Comparison of ENCODE assay signal across 16 cellular contexts in genomic region chr1:230218667-230219066, GRCh38.
A peak's percentile ranks its signal among the peaks of the same experiment; 100 is the strongest.
DNase-seq lines count a peak whose midpoint lies in the region; ATAC-seq and TF ChIP-seq lines count a peak whose summit lies in the region.
"Had no signal": no experiment of that assay in that cellular context is flagged by ENCODE, and none has a peak within 500 bp of the region (broad histone marks: within the 10 kb centered on the region; RNA-seq: fewer than 3 reads in every experiment).

No MANE protein-coding gene starts in this region.

- ATAC-seq in naive B cell (ENCODE audit: low read depth in 2 of 2), result no peak
- ATAC-seq in gastrocnemius medialis, result no peak
- ATAC-seq in GM19397 (IDR thresholded peaks at IDR 0.05; ENCODE audit: unreplicated experiment), result no peak
- no peak for ATAC-seq in GM18505 (IDR thresholded peaks at IDR 0.05; ENCODE audit: unreplicated experiment)
- ATAC-seq: HCT116 had no signal

- WGBS in prostate gland, result 99% methylated on average over 6 of the region's 6 CpGs

- H3K4me3 ChIP-seq in coronary artery (no peak overlapping the region), gastrocnemius medialis (no peak overlapping the region), prostate gland (no peak overlapping the region)
- H3K4me3 ChIP-seq: GM23248 had no signal

- intact Hi-C loops in gastrocnemius medialis (cut with DNase I; ENCODE audit: low total_unique reads), result loop anchor here (5.0 to 10.0 kb wide), 4 partner anchors 61 to 554 kb away; no protein-coding TSS in a partner anchor
- intact Hi-C loops in prostate gland (cut with DNase I), result loop anchor here (10.0 kb wide), 1 partner anchor 86 kb away; no protein-coding TSS in a partner anchor

- TF ChIP-seq POLR2A in gastrocnemius medialis (IDR thresholded peaks at IDR 0.05) (no peak), GM18505 (IDR thresholded peaks at IDR 0.05; ENCODE audit: borderline replicate concordance, extremely low read depth, insufficient read depth, insufficient read length) (no peak), prostate gland (IDR thresholded peaks at IDR 0.05) (no peak)

- no peaks in the 10 kb centered on the region for H3K27me3 Mint-ChIP-seq in naive B cell
- H3K27me3 Mint-ChIP-seq: B cell; CD4-positive, alpha-beta memory T cell had no signal

- peaks cover 0 to 8% (median 0%) of the 10 kb centered on the region in 7 donors for H3K9me3 Mint-ChIP-seq in naive B cell
- H3K9me3 Mint-ChIP-seq: CD4-positive, alpha-beta memory T cell had no signal

- H3K4me1 ChIP-seq in gastrocnemius medialis, result peaks cover 68 to 74% of the 10 kb centered on the region in 2 donors
- H3K4me1 ChIP-seq in prostate gland (replicated peaks), result peaks cover 7% of the 10 kb centered on the region

- peak overlapping the region in 4 of 6 donors; percentile 70 to 97 (median 74) for H3K27ac Mint-ChIP-seq in naive B cell
- H3K27ac Mint-ChIP-seq: B cell; CD4-positive, alpha-beta memory T cell had no signal

- no peaks in the 10 kb centered on the region for H3K36me3 ChIP-seq in gastrocnemius medialis
- no peaks in the 10 kb centered on the region for H3K36me3 ChIP-seq in prostate gland

- peak overlapping the region; percentile 23 to 51 for H3K27ac ChIP-seq in coronary artery
- H3K27ac ChIP-seq in gastrocnemius medialis, result peak overlapping the region; percentile 72 to 81 (median 77)
- no peak overlapping the region for H3K27ac ChIP-seq in prostate gland
- H3K27ac ChIP-seq: C4-2B, GM23248 had no signal

- no peaks in the 10 kb centered on the region for H3K9me3 ChIP-seq in gastrocnemius medialis
- no peaks in the 10 kb centered on the region for H3K9me3 ChIP-seq in prostate gland

- H3K4me1 Mint-ChIP-seq in naive B cell, result peaks cover 63 to 86% (median 86%) of the 10 kb centered on the region in 3 donors

- in situ Hi-C loops in gastrocnemius medialis (cut with MboI; ENCODE audit: low sequenced_read_pairs in 4 of 4), result loop anchor here in 2 of 4 donors (10.0 kb wide), 2 partner anchors 144 to 374 kb away; no protein-coding TSS in a partner anchor

- H3K27me3 ChIP-seq in gastrocnemius medialis (no peaks in the 10 kb centered on the region), prostate gland (replicated peaks; ENCODE audit: insufficient read depth) (no peaks in the 10 kb centered on the region)

- peaks cover 7 to 9% of the 10 kb centered on the region in 2 donors for H3K36me3 Mint-ChIP-seq in naive B cell

- peak overlapping the region in 1 of 8 donors; percentile 7 for H3K4me3 Mint-ChIP-seq in naive B cell
- H3K4me3 Mint-ChIP-seq: B cell; CD4-positive, alpha-beta memory T cell had no signal

- TF ChIP-seq CTCF in coronary artery (IDR thresholded peaks at IDR 0.05) (no peak), gastrocnemius medialis (IDR thresholded peaks at IDR 0.05 in 4 of 5, conservative IDR thresholded peaks at IDR 0.05 in 1 of 5) (no peak), prostate gland (IDR thresholded peaks at IDR 0.05) (no peak)

- DNase-seq in NCI-H774 (lab: John Stamatoyannopoulos, UW), result peak; percentile 20
- no peak for DNase-seq in coronary artery (ENCODE audit: low spot score)
- DNase-seq in naive B cell, result no peak
- no peak for DNase-seq in gastrocnemius medialis
- no peak for DNase-seq in NCI-H226
- no peak for DNase-seq in prostate gland (ENCODE audit: low spot score)
- DNase-seq: CD4-positive, alpha-beta memory T cell; DND-41; GDM1; GM23248; IMR-90 had no signal

Comparison
In these comparisons a context has a peak if more than half of its experiments do, and no peak if none do; other contexts are left out.
1. H3K27ac ChIP-seq: peak in coronary artery (2 of 2) and gastrocnemius medialis (4 of 4); none in prostate gland (0 of 2).